Comparison of ENCODE assay signal across 8 cellular contexts in the genomic region with DNA sequence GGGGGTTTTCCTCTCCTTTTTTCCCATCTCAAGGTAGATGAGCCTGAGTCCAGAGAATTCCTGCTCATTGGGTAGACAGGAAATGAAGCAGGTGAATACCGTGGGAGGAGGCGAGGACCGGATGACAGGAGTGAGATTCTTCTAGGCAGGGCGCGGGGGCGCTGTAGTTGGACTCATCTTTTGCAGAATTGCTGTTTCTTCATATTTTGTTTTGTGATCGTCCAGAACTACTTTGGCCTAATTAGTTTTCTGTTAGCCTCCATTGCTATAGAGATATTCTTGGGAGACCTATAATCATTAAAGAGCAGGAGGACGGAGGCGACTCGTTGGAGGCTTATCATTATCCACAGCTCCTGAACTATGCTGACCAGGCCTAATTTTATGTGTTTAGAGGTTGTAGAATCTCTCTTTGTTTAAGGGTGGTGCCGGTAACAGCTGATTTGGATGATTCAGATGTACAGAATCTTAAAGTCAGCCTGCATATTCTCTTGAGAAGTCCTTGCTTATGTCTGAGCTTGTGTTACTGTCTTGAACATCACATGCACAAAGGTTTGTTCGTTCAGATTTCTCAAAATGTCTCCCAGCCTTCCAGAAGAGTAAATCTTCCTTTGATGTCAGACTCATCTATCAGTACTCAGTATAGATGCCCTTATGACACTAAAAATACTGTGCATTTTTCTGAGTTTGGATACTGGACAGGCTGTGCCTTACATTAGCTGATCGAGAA. TPM values are rescaled to one million over a fixed set of nuclear protein-coding genes. Genes with fewer than 3 reads are reported as not detected.
DNase-seq lines count a peak whose midpoint lies in the region; ATAC-seq and TF ChIP-seq lines count a peak whose summit lies in the region.

No MANE protein-coding gene starts in this region.

- intact Hi-C loops in Panc1 (cut with micrococcal nuclease; ENCODE audit: unreplicated experiment): no loop called here

- H3K27me3 ChIP-seq in Panc1 (ENCODE audit: control insufficient read depth, insufficient read depth, low read length) (no peaks in the 10 kb centered on the region), brain microvascular endothelial cell (replicated peaks) (no peaks in the 10 kb centered on the region), iPS-15b (ENCODE audit: control insufficient read depth, insufficient read depth, low read length) (no peaks in the 10 kb centered on the region), rectal smooth muscle tissue (ENCODE audit: control insufficient read depth, insufficient read depth, low read length) (no peaks in the 10 kb centered on the region)

- H3K4me3 ChIP-seq in HEK293 (ENCODE audit: low read depth, low read length) (peak overlapping the region; percentile 80), Panc1 (ENCODE audit: low read depth in 2 of 2, low read length in 2 of 2) (peak overlapping the region; percentile 91 to 93), brain microvascular endothelial cell (ENCODE audit: low read depth, low read length) (peak overlapping the region; percentile 81), iPS-15b (ENCODE audit: low read depth, low read length) (peak overlapping the region; percentile 86), rectal smooth muscle tissue (ENCODE audit: low read length) (peak overlapping the region; percentile 90)

- H3K9ac ChIP-seq in iPS-15b (ENCODE audit: low read depth, low read length) (peak overlapping the region; percentile 55), rectal smooth muscle tissue (ENCODE audit: low read length) (peak overlapping the region; percentile 39)

- TSS peak; percentile 95 for BruUV-seq in Panc1 (replicated peaks; lab: Mats Ljungman, UMichigan)

- H3K9me3 ChIP-seq in HEK293 (ENCODE audit: control insufficient read depth, insufficient read depth, low read depth, low read length): no peaks in the 10 kb centered on the region
- no peaks in the 10 kb centered on the region for H3K9me3 ChIP-seq in Panc1 (ENCODE audit: control insufficient read depth, insufficient read depth, low read depth, low read length)
- no peaks in the 10 kb centered on the region for H3K9me3 ChIP-seq in iPS-15b (ENCODE audit: control insufficient read depth, insufficient read depth, low read length)

- in situ Hi-C loops in Panc1 (cut with HindIII; ENCODE audit: low pct_unique_long_range_greater_than_20kb, low sequenced_read_pairs) (no loop called here), brain microvascular endothelial cell (cut with HindIII; ENCODE audit: low pct_ligation_motif_present, low sequenced_read_pairs) (no loop called here)

- H3K4me1 ChIP-seq in HEK293 (ENCODE audit: control insufficient read depth, insufficient read depth, low read length) (peaks cover 5% of the 10 kb centered on the region), Panc1 (ENCODE audit: control insufficient read depth, insufficient read depth, low read length) (peaks cover 5% of the 10 kb centered on the region; the same call in 1 of the 2 replicates), iPS-15b (ENCODE audit: control insufficient read depth, insufficient read depth, low read length) (peaks cover 13% of the 10 kb centered on the region), rectal smooth muscle tissue (ENCODE audit: control insufficient read depth, insufficient read depth, low read length) (peaks cover 6% of the 10 kb centered on the region)

- peak overlapping the region; percentile 73 for H3K27ac ChIP-seq in HEK293 (ENCODE audit: extremely low read depth, low read depth, low read length)
- peak overlapping the region; percentile 92 for H3K27ac ChIP-seq in Panc1 (ENCODE audit: low read length)
- peak overlapping the region; percentile 66 for H3K27ac ChIP-seq in brain microvascular endothelial cell
- H3K27ac ChIP-seq in rectal smooth muscle tissue (ENCODE audit: low read depth, low read length): peak overlapping the region; percentile 96

- CTCF ChIA-PET in HEK293 (lab: Yijun Ruan, JAX) (interaction anchor here (0.5 to 2.5 kb wide), 13 partner anchors 9 to 1839 kb away, joined by 3 to 12 read pairs (median 3); a partner anchor contains a TSS), Panc1 (lab: Charles Lee) (interaction anchor here (0.6 kb wide), 1 partner anchor 366 kb away, joined by 4 read pairs; no protein-coding TSS in a partner anchor)

- TF ChIP-seq CTCF in HEK293 (tag by site-specific recombination; IDR thresholded peaks at IDR 0.05) (peak; percentile 64), Panc1 (IDR thresholded peaks at IDR 0.05) (peak; percentile 59), brain microvascular endothelial cell (IDR thresholded peaks at IDR 0.05; ENCODE audit: low read depth, low read length, missing control alignments) (peak; percentile 65)

- DNase-seq in C1 segment of cervical spinal cord (lab: John Stamatoyannopoulos, UW) (peak in 11 of 14 donors; percentile 22 to 84 (median 44)), Panc1 (ENCODE audit: low read depth, low spot score) (no peak), brain microvascular endothelial cell (peak; percentile 41), epidermal melanocyte (ENCODE audit: insufficient read length, low spot score) (no peak)

- POLR2A ChIA-PET in HEK293 (lab: Yijun Ruan, JAX) (interaction anchor here (3.7 kb wide), 1 partner anchor 36 kb away, joined by 25 read pairs; a partner anchor contains a TSS), Panc1 (lab: Charles Lee) (interaction anchor here (0.6 kb wide), 2 partner anchors 16 to 51 kb away, joined by 3 to 14 read pairs; no protein-coding TSS in a partner anchor)

- ATAC-seq in Panc1 (peak; percentile 74), GM18858 (IDR thresholded peaks at IDR 0.05; ENCODE audit: unreplicated experiment) (no peak)

- H3K36me3 ChIP-seq in HEK293 (ENCODE audit: control insufficient read depth in 2 of 2, insufficient read depth in 1 of 2, low read length in 2 of 2): peaks cover 26 to 32% of the 10 kb centered on the region in 2 experiments
- H3K36me3 ChIP-seq in Panc1 (ENCODE audit: control insufficient read depth, insufficient read depth, low read length): peaks cover 3% of the 10 kb centered on the region; the same call in 1 of the 2 replicates
- H3K36me3 ChIP-seq in brain microvascular endothelial cell (replicated peaks): peaks cover 14% of the 10 kb centered on the region
- no peaks in the 10 kb centered on the region for H3K36me3 ChIP-seq in iPS-15b (ENCODE audit: control insufficient read depth, insufficient read depth, low read length)
- peaks cover 2% of the 10 kb centered on the region for H3K36me3 ChIP-seq in rectal smooth muscle tissue (ENCODE audit: control insufficient read depth, insufficient read depth, low read length)

TF ChIP-seq in HEK293, 187 proteins besides CTCF, POLR2A, EP300 and RAD21 (continues in another document):
- TF ChIP-seq ZNF266 (tag by site-specific recombination; IDR thresholded peaks at IDR 0.05; ENCODE audit: low read depth) (no peak), ZNF2 (tag by site-specific recombination; IDR thresholded peaks at IDR 0.05) (peak; percentile 98), ZNF223 (tag by site-specific recombination; IDR thresholded peaks at IDR 0.05) (peak; percentile 87), MEIS1 (CRISPR knock-in tag; IDR thresholded peaks at IDR 0.05; ENCODE audit: borderline replicate concordance) (0 out of 2 replicates have a peak, but pooled peaks have one; percentile 18), GLI2 (tag by site-specific recombination; IDR thresholded peaks at IDR 0.05; ENCODE audit: borderline replicate concordance, low read depth) (no peak), ZNF777 (tag by site-specific recombination; IDR thresholded peaks at IDR 0.05; ENCODE audit: borderline replicate concordance) (no peak), ZNF791 (tag by site-specific recombination; IDR thresholded peaks at IDR 0.05) (no peak), ZFHX2 (tag by site-specific recombination; conservative IDR thresholded peaks at IDR 0.05) (0 out of 2 replicates have a peak, but pooled peaks have one; percentile 17), ZBTB17 (tag by site-specific recombination; IDR thresholded peaks at IDR 0.05) (peak; percentile 63), ZNF335 (tag by site-specific recombination; conservative IDR thresholded peaks at IDR 0.05) (0 out of 2 replicates have a peak, but pooled peaks have one; percentile 21)
- TF ChIP-seq, protein P1, sequence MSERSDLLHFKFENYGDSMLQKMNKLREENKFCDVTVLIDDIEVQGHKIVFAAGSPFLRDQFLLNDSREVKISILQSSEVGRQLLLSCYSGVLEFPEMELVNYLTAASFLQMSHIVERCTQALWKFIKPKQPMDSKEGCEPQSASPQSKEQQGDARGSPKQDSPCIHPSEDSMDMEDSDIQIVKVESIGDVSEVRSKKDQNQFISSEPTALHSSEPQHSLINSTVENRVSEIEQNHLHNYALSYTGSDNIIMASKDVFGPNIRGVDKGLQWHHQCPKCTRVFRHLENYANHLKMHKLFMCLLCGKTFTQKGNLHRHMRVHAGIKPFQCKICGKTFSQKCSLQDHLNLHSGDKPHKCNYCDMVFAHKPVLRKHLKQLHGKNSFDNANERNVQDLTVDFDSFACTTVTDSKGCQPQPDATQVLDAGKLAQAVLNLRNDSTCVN (tag by site-specific recombination; optimal IDR thresholded peaks at IDR 0.05): no peak

RNA-seq across cellular contexts. Expression of a gene that starts 0.7 kb away (rescaled TPM):
- total RNA-seq in Panc1 (2021; ENCODE audit: unreplicated experiment): 53.4 TPM
- 42.5 TPM for polyA plus RNA-seq in Panc1 (2012; ENCODE audit: insufficient read length)

RNA-seq across cellular contexts. Expression of a gene that starts 36.4 kb away (rescaled TPM):
- 315 TPM for total RNA-seq in Panc1 (2021; ENCODE audit: unreplicated experiment)
- 283 TPM for polyA plus RNA-seq in Panc1 (2012; ENCODE audit: insufficient read length)

Comparison
In these comparisons a context has a peak if more than half of its experiments do, and no peak if none do; other contexts are left out.
1. DNase-seq: peak in C1 segment of cervical spinal cord (11 of 14) and brain microvascular endothelial cell (single experiment); none in Panc1 (single experiment) and epidermal melanocyte (single experiment).
2. Peak in every context shown above with its lines, with median percentiles within 50 percentile points of each other: H3K27ac ChIP-seq, H3K4me3 ChIP-seq and CTCF ChIP-seq.